ENCODE assay signal across 9 cellular contexts in genomic region chr2:233079473-233079877, GRCh38. TPM values are rescaled to one million over a fixed set of nuclear protein-coding genes. Genes with fewer than 3 reads are reported as not detected.
A peak's percentile ranks its signal among the peaks of the same experiment; 100 is the strongest.
DNase-seq lines count a peak whose midpoint lies in the region; ATAC-seq and TF ChIP-seq lines count a peak whose summit lies in the region.
"Had no signal": no experiment of that assay in that cellular context is flagged by ENCODE, and none has a peak within 500 bp of the region (broad histone marks: within the 10 kb centered on the region; RNA-seq: fewer than 3 reads in every experiment).

No MANE protein-coding gene starts in this region.

- peak overlapping the region; percentile 30 to 87 (median 75) for H3K27ac ChIP-seq in upper lobe of left lung

- H3K36me3 Mint-ChIP-seq in activated naive CD4-positive, alpha-beta T cell treated with anti-CD3 and anti-CD28 coated beads, Interleukin-2, amount 10 ng/mL, durations not matched to agents 7 days and 5 days = peaks cover 61% of the 10 kb centered on the region
- peaks cover 37% of the 10 kb centered on the region for H3K36me3 Mint-ChIP-seq in activated naive CD8-positive, alpha-beta T cell treated with anti-CD3 and anti-CD28 coated beads, Interleukin-2, amount 50 U/mL, for 24 hours (ENCODE audit: low read depth)

- no peaks in the 10 kb centered on the region for H3K9me3 ChIP-seq in upper lobe of left lung

- H3K4me3 Mint-ChIP-seq in activated naive CD4-positive, alpha-beta T cell treated with anti-CD3 and anti-CD28 coated beads, Interleukin-2, amount 10 ng/mL, durations not matched to agents 7 days and 5 days = peak overlapping the region; percentile 61
- peak overlapping the region; percentile 49 for H3K4me3 Mint-ChIP-seq in activated naive CD8-positive, alpha-beta T cell treated with anti-CD3 and anti-CD28 coated beads, Interleukin-2, amount 50 U/mL, for 24 hours

- TF ChIP-seq CTCF in upper lobe of left lung (IDR thresholded peaks at IDR 0.05) = no peak

- TF ChIP-seq EP300 in upper lobe of left lung (IDR thresholded peaks at IDR 0.05) = no peak

- ATAC-seq in HG03432 (IDR thresholded peaks at IDR 0.05; ENCODE audit: unreplicated experiment) (peak; percentile 35), upper lobe of left lung (ENCODE audit: low FRiP score in 2 of 2) (no peak)
- no peak for ATAC-seq in activated naive CD8-positive, alpha-beta T cell treated with anti-CD3 and anti-CD28 coated beads, Interleukin-2, amount 50 U/mL, for 24 hours

- TF ChIP-seq POLR2A in upper lobe of left lung (IDR thresholded peaks at IDR 0.05) = no peak

- peaks cover 64 to 78% (median 70%) of the 10 kb centered on the region in 4 donors for H3K4me1 ChIP-seq in upper lobe of left lung

- WGBS in upper lobe of left lung, 2 donors = 44 to 50% methylated on average over 10 of the region's 10 CpGs

- peak; percentile 64 for DNase-seq in activated naive CD4-positive, alpha-beta T cell treated with anti-CD3 and anti-CD28 coated beads, Interleukin-2, amount 10 ng/mL, durations not matched to agents 7 days and 5 days
- no peak for DNase-seq in activated naive CD4-positive, alpha-beta T cell treated with anti-CD3 and anti-CD28 coated beads, Interleukin-2, amount 50 U/mL, for 16 hours
- DNase-seq in activated naive CD8-positive, alpha-beta T cell treated with anti-CD3 and anti-CD28 coated beads, Interleukin-2, amount 50 U/mL, for 24 hours = no peak
- DNase-seq in upper lobe of left lung (no peak), DMS 273 (lab: John Stamatoyannopoulos, UW; ENCODE audit: unreplicated experiment) (no peak), D341Med (ENCODE audit: low spot score) (no peak), germinal center (ENCODE audit: low spot score) (no peak)
- DNase-seq: glutamatergic neuron had no signal

- CTCF ChIA-PET in activated naive CD4-positive, alpha-beta T cell treated with anti-CD3 and anti-CD28 coated beads, Interleukin-2, amount 10 ng/mL, durations not matched to agents 7 days and 5 days (lab: Charles Lee) = interaction anchor here (1.2 to 7.9 kb wide), 2 partner anchors 19 to 59 kb away, joined by 3 to 55 read pairs; partner anchors contain the start of gene INPP5D

- H3K4me3 ChIP-seq in upper lobe of left lung = no peak overlapping the region

- peak overlapping the region; percentile 92 for H3K27ac Mint-ChIP-seq in activated naive CD4-positive, alpha-beta T cell treated with anti-CD3 and anti-CD28 coated beads, Interleukin-2, amount 10 ng/mL, durations not matched to agents 7 days and 5 days
- peak overlapping the region; percentile 76 for H3K27ac Mint-ChIP-seq in activated naive CD8-positive, alpha-beta T cell treated with anti-CD3 and anti-CD28 coated beads, Interleukin-2, amount 50 U/mL, for 24 hours

- peaks cover 69% of the 10 kb centered on the region for H3K4me1 Mint-ChIP-seq in activated naive CD4-positive, alpha-beta T cell treated with anti-CD3 and anti-CD28 coated beads, Interleukin-2, amount 10 ng/mL, durations not matched to agents 7 days and 5 days
- peaks cover 68% of the 10 kb centered on the region for H3K4me1 Mint-ChIP-seq in activated naive CD8-positive, alpha-beta T cell treated with anti-CD3 and anti-CD28 coated beads, Interleukin-2, amount 50 U/mL, for 24 hours

- no peaks in the 10 kb centered on the region for H3K27me3 ChIP-seq in upper lobe of left lung

- no peaks in the 10 kb centered on the region for H3K9me3 Mint-ChIP-seq in activated naive CD4-positive, alpha-beta T cell treated with anti-CD3 and anti-CD28 coated beads, Interleukin-2, amount 10 ng/mL, durations not matched to agents 7 days and 5 days
- H3K9me3 Mint-ChIP-seq in activated naive CD8-positive, alpha-beta T cell treated with anti-CD3 and anti-CD28 coated beads, Interleukin-2, amount 50 U/mL, for 24 hours = no peaks in the 10 kb centered on the region

- no peaks in the 10 kb centered on the region for H3K27me3 Mint-ChIP-seq in activated naive CD4-positive, alpha-beta T cell treated with anti-CD3 and anti-CD28 coated beads, Interleukin-2, amount 10 ng/mL, durations not matched to agents 7 days and 5 days
- no peaks in the 10 kb centered on the region for H3K27me3 Mint-ChIP-seq in activated naive CD8-positive, alpha-beta T cell treated with anti-CD3 and anti-CD28 coated beads, Interleukin-2, amount 50 U/mL, for 24 hours

- H3K36me3 ChIP-seq in upper lobe of left lung = no peaks in the 10 kb centered on the region

RNA-seq across cellular contexts. Expression of gene INPP5D, which starts 19.3 kb away (rescaled TPM):
- total RNA-seq in upper lobe of left lung = 100 to 1,000 TPM in 1 of 6 donors, 10 to 100 TPM in 5; 17.6 to 243 (median 31.7) TPM

RNA-seq across cellular contexts. Expression of gene NEU2, which starts 47.0 kb away (rescaled TPM):
- not detected for total RNA-seq in upper lobe of left lung
